8 cellular contexts compared by ENCODE assay signal in the genomic region with DNA sequence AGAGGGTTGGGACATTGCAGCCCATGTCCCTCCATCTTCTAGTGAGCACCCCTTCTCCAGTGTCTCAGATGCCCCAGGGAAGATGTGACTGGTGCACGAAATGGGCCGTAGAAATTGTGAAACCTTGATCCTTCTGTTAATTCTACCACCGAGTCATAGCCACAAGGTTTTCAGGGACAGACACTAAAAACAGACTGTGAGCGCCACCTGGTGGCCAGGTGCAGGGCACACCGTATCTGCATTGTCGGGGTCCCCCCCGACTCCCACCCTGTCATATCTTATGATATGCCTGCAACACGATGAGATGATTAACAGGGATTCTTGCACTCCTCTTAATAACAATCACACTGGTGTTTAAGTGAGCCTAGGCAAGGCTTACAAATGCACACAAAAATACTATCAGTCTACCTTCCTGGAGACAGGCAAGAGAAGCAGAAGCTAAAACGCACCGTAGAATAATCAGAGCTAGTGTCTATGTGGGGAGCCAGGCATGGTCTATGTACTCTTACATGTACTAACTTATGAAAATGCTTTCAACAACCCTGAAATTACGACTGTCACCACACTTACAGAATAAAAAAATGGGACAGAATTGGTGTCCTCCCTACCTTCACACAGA. TPM values are rescaled to one million over a fixed set of nuclear protein-coding genes. Genes with fewer than 3 reads are reported as not detected.
DNase-seq lines count a peak whose midpoint lies in the region; ATAC-seq, FAIRE-seq and TF ChIP-seq lines count a peak whose summit lies in the region.

No MANE protein-coding gene starts in this region.

- H3K4me3 Mint-ChIP-seq in activated CD8-positive, alpha-beta T cell treated with anti-CD3 and anti-CD28 coated beads, Interleukin-2, amount 10 ng/mL, durations not matched to agents 7 days and 5 days = no peak overlapping the region
- H3K4me3 Mint-ChIP-seq in endothelial cell (ENCODE audit: unreplicated experiment) = no peak overlapping the region
- H3K4me3 Mint-ChIP-seq in naive thymus-derived CD8-positive, alpha-beta T cell = no peak overlapping the region

- peaks cover 11% of the 10 kb centered on the region for H3K27me3 Mint-ChIP-seq in activated CD8-positive, alpha-beta T cell treated with anti-CD3 and anti-CD28 coated beads, Interleukin-2, amount 10 ng/mL, durations not matched to agents 7 days and 5 days (ENCODE audit: low read depth)
- H3K27me3 Mint-ChIP-seq in endothelial cell (ENCODE audit: unreplicated experiment) = peaks cover 5% of the 10 kb centered on the region
- peaks cover 0 to 11% (median 7%) of the 10 kb centered on the region in 5 donors for H3K27me3 Mint-ChIP-seq in naive thymus-derived CD8-positive, alpha-beta T cell

- H3K4me1 Mint-ChIP-seq in activated CD8-positive, alpha-beta T cell treated with anti-CD3 and anti-CD28 coated beads, Interleukin-2, amount 10 ng/mL, durations not matched to agents 7 days and 5 days (ENCODE audit: low read depth) = no peaks in the 10 kb centered on the region
- H3K4me1 Mint-ChIP-seq in endothelial cell (ENCODE audit: unreplicated experiment) = no peaks in the 10 kb centered on the region
- peaks cover 0 to 6% (median under 1%) of the 10 kb centered on the region in 4 donors for H3K4me1 Mint-ChIP-seq in naive thymus-derived CD8-positive, alpha-beta T cell

- H3K36me3 Mint-ChIP-seq in activated CD8-positive, alpha-beta T cell treated with anti-CD3 and anti-CD28 coated beads, Interleukin-2, amount 10 ng/mL, durations not matched to agents 7 days and 5 days (ENCODE audit: low read depth) = no peaks in the 10 kb centered on the region
- H3K36me3 Mint-ChIP-seq in endothelial cell (ENCODE audit: low read depth, unreplicated experiment) = peaks cover 19% of the 10 kb centered on the region
- no peaks in the 10 kb centered on the region for H3K36me3 Mint-ChIP-seq in naive thymus-derived CD8-positive, alpha-beta T cell

- no peak overlapping the region for H3K27ac ChIP-seq in 22Rv1

- FAIRE-seq in GM12892 (lab: Jason Lieb, UNC) = peak; percentile 91

- ATAC-seq in activated CD8-positive, alpha-beta T cell treated with anti-CD3 and anti-CD28 coated beads, Interleukin-2, amount 10 ng/mL, durations not matched to agents 7 days and 5 days = peak; percentile 73
- ATAC-seq in naive thymus-derived CD8-positive, alpha-beta T cell = peak; percentile 47 to 71

- POLR2A ChIA-PET in activated CD8-positive, alpha-beta T cell treated with anti-CD3 and anti-CD28 coated beads, Interleukin-2, amount 10 ng/mL, durations not matched to agents 7 days and 5 days (lab: Charles Lee) = no interaction called here
- POLR2A ChIA-PET in naive thymus-derived CD8-positive, alpha-beta T cell (lab: Charles Lee) = no interaction called here

- CTCF ChIA-PET in activated CD8-positive, alpha-beta T cell treated with anti-CD3 and anti-CD28 coated beads, Interleukin-2, amount 10 ng/mL, durations not matched to agents 7 days and 5 days (lab: Charles Lee) = interaction anchor here (0.6 to 3.2 kb wide), 20 partner anchors 8 to 641 kb away, joined by 3 to 54 read pairs (median 4); partner anchors contain the start of gene TMEM51

- DNase-seq in GM12892 (ENCODE audit: insufficient read length) = peak; percentile 45
- DNase-seq in NCI-H510A (lab: John Stamatoyannopoulos, UW) = peak; percentile 53
- peak; percentile 77 for DNase-seq in activated CD8-positive, alpha-beta T cell treated with anti-CD3 and anti-CD28 coated beads, Interleukin-2, amount 10 ng/mL, durations not matched to agents 7 days and 5 days
- peak; percentile 73 for DNase-seq in endothelial cell (ENCODE audit: low spot score)
- DNase-seq in naive thymus-derived CD8-positive, alpha-beta T cell = peak; percentile 36 to 80 (median 60)
- peak; percentile 41 to 45 for DNase-seq in stimulated activated CD8-positive, alpha-beta memory T cell treated with anti-CD3 and anti-CD28 coated beads, Interleukin-7, amount 100 ng/mL, for 4 hours (ENCODE audit: low read depth in 2 of 2)
- no peak for DNase-seq in islet precursor cell

- no peaks in the 10 kb centered on the region for H3K9me3 Mint-ChIP-seq in activated CD8-positive, alpha-beta T cell treated with anti-CD3 and anti-CD28 coated beads, Interleukin-2, amount 10 ng/mL, durations not matched to agents 7 days and 5 days (ENCODE audit: insufficient read depth)
- peaks cover 4% of the 10 kb centered on the region for H3K9me3 Mint-ChIP-seq in endothelial cell (ENCODE audit: unreplicated experiment)
- H3K9me3 Mint-ChIP-seq in naive thymus-derived CD8-positive, alpha-beta T cell = no peaks in the 10 kb centered on the region

- TF ChIP-seq POLR2A in GM12892 (IDR thresholded peaks at IDR 0.05; ENCODE audit: low read depth, low read length) = no peak

- TF ChIP-seq CTCF in 22Rv1 (IDR thresholded peaks at IDR 0.05) (peak; percentile 90), endothelial cell (IDR thresholded peaks at IDR 0.05; ENCODE audit: unreplicated experiment) (peak; percentile 96)

- H3K27ac Mint-ChIP-seq in activated CD8-positive, alpha-beta T cell treated with anti-CD3 and anti-CD28 coated beads, Interleukin-2, amount 10 ng/mL, durations not matched to agents 7 days and 5 days = no peak overlapping the region
- H3K27ac Mint-ChIP-seq in endothelial cell (ENCODE audit: unreplicated experiment) = no peak overlapping the region
- no peak overlapping the region for H3K27ac Mint-ChIP-seq in naive thymus-derived CD8-positive, alpha-beta T cell

RNA-seq across cellular contexts. Expression of gene FHAD1, which starts 57.8 kb away (rescaled TPM):
- polyA plus RNA-seq in GM12892 (2012; ENCODE audit: missing spikeins) = not detected
- total RNA-seq in activated CD8-positive, alpha-beta T cell treated with anti-CD3 and anti-CD28 coated beads, Interleukin-2, amount 10 ng/mL, durations not matched to agents 7 days and 5 days = under 1 TPM; 0.21 to 0.55 TPM
- 2.1 TPM for total RNA-seq in endothelial cell (ENCODE audit: unreplicated experiment)
- total RNA-seq in naive thymus-derived CD8-positive, alpha-beta T cell = not detected
- not detected for polyA plus RNA-seq in naive thymus-derived CD8-positive, alpha-beta T cell
